Comparison of ENCODE assay signal across 12 cellular contexts in genomic region chr17:29124931-29125270, GRCh38. TPM values are rescaled to one million over a fixed set of nuclear protein-coding genes. Genes with fewer than 3 reads are reported as not detected.
DNase-seq lines count a peak whose midpoint lies in the region; ATAC-seq and TF ChIP-seq lines count a peak whose summit lies in the region.
"Had no signal": no experiment of that assay in that cellular context is flagged by ENCODE, and none has a peak within 500 bp of the region (broad histone marks: within the 10 kb centered on the region; RNA-seq: fewer than 3 reads in every experiment).

No MANE protein-coding gene starts in this region.

- CTCF ChIA-PET in Calu3 (lab: Charles Lee), result interaction anchor here (0.8 to 2.4 kb wide), 14 partner anchors 9 to 245 kb away, joined by 3 to 37 read pairs (median 12); partner anchors contain the start of gene MYO18A

- H3F3A ChIP-seq in neural progenitor cell (ENCODE audit: low read depth), result no peaks in the 10 kb centered on the region

- H3K27me3 ChIP-seq in endodermal cell (ENCODE audit: control insufficient read depth, insufficient read depth, low read length, poor library complexity, severe bottlenecking), result no peaks in the 10 kb centered on the region
- H3K27me3 ChIP-seq in neural progenitor cell, result no peaks in the 10 kb centered on the region
- no peaks in the 10 kb centered on the region for H3K27me3 ChIP-seq in gastroesophageal sphincter
- H3K27me3 ChIP-seq: brain microvascular endothelial cell, esophagus squamous epithelium had no signal

- no TSS peak for BruUV-seq in Calu3 (replicated peaks; lab: Mats Ljungman, UMichigan)

- no peak overlapping the region for H3K27ac Mint-ChIP-seq in Calu3 (ENCODE audit: unreplicated experiment)
- H3K27ac Mint-ChIP-seq in endodermal cell, result peak overlapping the region; percentile 8
- H3K27ac Mint-ChIP-seq in neural progenitor cell, result peak overlapping the region; percentile 86

- no peaks in the 10 kb centered on the region for H3K79me2 ChIP-seq in neural progenitor cell (ENCODE audit: low read depth)

- no peak overlapping the region for H3K4me2 ChIP-seq in neural progenitor cell

- no peak for ATAC-seq in gastroesophageal sphincter
- ATAC-seq in HG03097 (IDR thresholded peaks at IDR 0.05; ENCODE audit: low FRiP score, unreplicated experiment), result no peak

- H3K4me1 Mint-ChIP-seq in Calu3 (ENCODE audit: low read depth, unreplicated experiment) (peaks cover 17% of the 10 kb centered on the region), endodermal cell (peaks cover 4% of the 10 kb centered on the region), neural progenitor cell (no peaks in the 10 kb centered on the region)

- no peak for TF ChIP-seq POLR2A in gastroesophageal sphincter (IDR thresholded peaks at IDR 0.05)

- intact Hi-C loops in Calu3 (cut with micrococcal nuclease; ENCODE audit: unreplicated experiment), result loop anchor here (1.0 to 2.0 kb wide), 2 partner anchors 20 to 94 kb away; no protein-coding TSS in a partner anchor

- H4K20me1 ChIP-seq in neural progenitor cell (ENCODE audit: low read depth), result peaks cover 4% of the 10 kb centered on the region

- no peak overlapping the region for H3K27ac ChIP-seq in endodermal cell (ENCODE audit: low read depth, low read length)
- H3K27ac ChIP-seq in neural progenitor cell, result no peak overlapping the region
- no peak overlapping the region for H3K27ac ChIP-seq in gastroesophageal sphincter
- H3K27ac ChIP-seq: brain microvascular endothelial cell, esophagus squamous epithelium had no signal

- H3K9me3 ChIP-seq in endodermal cell (ENCODE audit: control insufficient read depth, low read length) (no peaks in the 10 kb centered on the region), neural progenitor cell (ENCODE audit: low read depth) (no peaks in the 10 kb centered on the region), gastroesophageal sphincter (no peaks in the 10 kb centered on the region)
- H3K9me3 ChIP-seq: esophagus squamous epithelium had no signal

- no peak overlapping the region for H3K4me3 ChIP-seq in endodermal cell (ENCODE audit: low read length)
- H3K4me3 ChIP-seq in neural progenitor cell, result no peak overlapping the region
- H3K4me3 ChIP-seq in gastroesophageal sphincter, result no peak overlapping the region
- H3K4me3 ChIP-seq: esophagus squamous epithelium had no signal

- H3K9me3 Mint-ChIP-seq in Calu3 (ENCODE audit: low read depth, unreplicated experiment) (no peaks in the 10 kb centered on the region), endodermal cell (no peaks in the 10 kb centered on the region), neural progenitor cell (no peaks in the 10 kb centered on the region)

- TF ChIP-seq CTCF in Calu3 (IDR thresholded peaks at IDR 0.05; ENCODE audit: unreplicated experiment) (no peak), endodermal cell (conservative IDR thresholded peaks at IDR 0.05) (no peak), neural progenitor cell (IDR thresholded peaks at IDR 0.05) (no peak), gastroesophageal sphincter (IDR thresholded peaks at IDR 0.05) (no peak)

- H3K4me3 Mint-ChIP-seq in Calu3 (ENCODE audit: low read depth, unreplicated experiment) (peak overlapping the region; percentile 20), endodermal cell (no peak overlapping the region), neural progenitor cell (no peak overlapping the region)

- H3K36me3 ChIP-seq in endodermal cell (ENCODE audit: control insufficient read depth, insufficient read depth, low read length) (no peaks in the 10 kb centered on the region), neural progenitor cell (no peaks in the 10 kb centered on the region), gastroesophageal sphincter (peaks cover 0 to 76% of the 10 kb centered on the region in 2 donors)
- H3K36me3 ChIP-seq: brain microvascular endothelial cell had no signal

- H3K36me3 Mint-ChIP-seq in Calu3 (ENCODE audit: insufficient read depth, unreplicated experiment) (peaks cover 27% of the 10 kb centered on the region), endodermal cell (ENCODE audit: low read depth) (peaks cover 3% of the 10 kb centered on the region), neural progenitor cell (no peaks in the 10 kb centered on the region)

- no peak overlapping the region for H2AFZ ChIP-seq in neural progenitor cell (replicated peaks)

- peak; percentile 84 for DNase-seq in Calu3
- DNase-seq in NCI-H226, result peak; percentile 39
- DNase-seq in endodermal cell, result no peak
- no peak for DNase-seq in neural progenitor cell (ENCODE audit: low spot score)
- no peak for DNase-seq in NCI-H1436 treated with DMSO at 0.1 percent for 48 hours (lab: John Stamatoyannopoulos, UW)
- DNase-seq in NCI-H128 (lab: John Stamatoyannopoulos, UW; ENCODE audit: unreplicated experiment), result no peak
- DNase-seq: activated T-cell treated with anti-CD3 and anti-CD28 coated beads for 4 hours; brain microvascular endothelial cell; esophagus squamous epithelium; stimulated activated naive CD4-positive, alpha-beta T cell had no signal

- no peak for TF ChIP-seq EP300 in gastroesophageal sphincter (IDR thresholded peaks at IDR 0.05)

- no peak overlapping the region for H3K9ac ChIP-seq in endodermal cell (ENCODE audit: extremely low read depth, low read length, poor library complexity, severe bottlenecking)
- no peak overlapping the region for H3K9ac ChIP-seq in neural progenitor cell

- WGBS in endodermal cell (ENCODE audit: insufficient coverage in 1 of 2, insufficient read length in 1 of 2), 2 experiments, result 92 to 96% methylated on average over 5 of the region's 5 CpGs
- 62 to 90% methylated on average over 4 of the region's 5 CpGs for WGBS in gastroesophageal sphincter (ENCODE audit: low coverage in 1 of 2), 2 donors

- no peaks in the 10 kb centered on the region for H3K27me3 Mint-ChIP-seq in Calu3 (ENCODE audit: unreplicated experiment)
- H3K27me3 Mint-ChIP-seq in endodermal cell (ENCODE audit: insufficient read depth), result no peaks in the 10 kb centered on the region
- peaks cover 4% of the 10 kb centered on the region for H3K27me3 Mint-ChIP-seq in neural progenitor cell (ENCODE audit: insufficient read depth, low read depth)

- H3K4me1 ChIP-seq in endodermal cell (ENCODE audit: control insufficient read depth, insufficient read depth, low read length), result no peaks in the 10 kb centered on the region
- peaks cover 5% of the 10 kb centered on the region for H3K4me1 ChIP-seq in neural progenitor cell
- H3K4me1 ChIP-seq in gastroesophageal sphincter, result peaks cover 0 to 16% (median 5%) of the 10 kb centered on the region in 3 donors

RNA-seq across cellular contexts. Expression of gene MYO18A, which starts 55.3 kb away (rescaled TPM):
- 89.9 and 123 TPM in 2 replicates for total RNA-seq in Calu3 (2022)
- total RNA-seq in endodermal cell, result 10 to 100 TPM; 43.8 to 56.7 TPM
- 30.0 TPM for polyA plus RNA-seq in endodermal cell (2013, experiment 1 of 2)
- 37.8 TPM for polyA plus RNA-seq in endodermal cell (2013, experiment 2 of 2)
- total RNA-seq in neural progenitor cell (ENCODE audit: low replicate concordance), result 11.6 and 24.8 TPM in 2 replicates
- total RNA-seq in gastroesophageal sphincter, result 10 to 100 TPM; 45.5 to 70.5 (median 56.5) TPM

Comparison
In these comparisons a context has a peak if more than half of its experiments do, and no peak if none do; other contexts are left out.
1. DNase-seq: peak in Calu3 (single experiment) and NCI-H226 (single experiment); none in endodermal cell (single experiment), neural progenitor cell (single experiment), NCI-H1436 treated with DMSO at 0.1 percent for 48 hours (single experiment) and NCI-H128 (single experiment).